ENCODE assay signal across 13 cellular contexts in genomic region chr16:2756288-2757015, GRCh38. TPM values are rescaled to one million over a fixed set of nuclear protein-coding genes. Genes with fewer than 3 reads are reported as not detected.
DNase-seq lines count a peak whose midpoint lies in the region; ATAC-seq, FAIRE-seq and TF ChIP-seq lines count a peak whose summit lies in the region.
"Had no signal": no experiment of that assay in that cellular context is flagged by ENCODE, and none has a peak within 500 bp of the region (broad histone marks: within the 10 kb centered on the region; RNA-seq: fewer than 3 reads in every experiment).

No MANE protein-coding gene starts in this region.

- TF ChIP-seq CTCF in Calu3 (IDR thresholded peaks at IDR 0.05; ENCODE audit: unreplicated experiment) (no peak), GM12878 (IDR thresholded peaks at IDR 0.05 in 2 of 3, conservative IDR thresholded peaks at IDR 0.05 in 1 of 3; ENCODE audit: control insufficient read depth in 2 of 3, extremely low read depth in 1 of 3, insufficient read depth in 1 of 3, low read depth in 3 of 3, low read length in 3 of 3) (no peak)

- peak overlapping the region in 1 of 11 experiments; percentile 21; a peak in 1 of 22 replicates for H3K27ac ChIP-seq in BLaER1 treated with 17β-estradiol and CSF1 and Interleukin-3, amounts not matched to agents 10 nM and 100 nM
- no peak overlapping the region for H3K27ac ChIP-seq in GM12878 (ENCODE audit: control insufficient read depth, insufficient read depth)
- H3K27ac ChIP-seq: left lung, parathyroid adenoma had no signal

- RAD21 ChIA-PET in GM12878 (lab: Charles Lee; ENCODE audit: unreplicated experiment), result no interaction called here

- peaks cover 55% of the 10 kb centered on the region for H3K4me1 Mint-ChIP-seq in Calu3 (ENCODE audit: low read depth, unreplicated experiment)
- H3K4me1 Mint-ChIP-seq in natural killer cell treated with Interleukin-12 subunit alpha and Interleukin-12 subunit beta and Interleukin-15 and Interleukin-18, amount 100 ng/mL, for 72 hours (ENCODE audit: low read depth in 2 of 2), result peaks cover 62 to 71% of the 10 kb centered on the region in 2 donors

- H2AFZ ChIP-seq in GM12878 (ENCODE audit: control insufficient read depth, low read depth, low read length), result no peak overlapping the region
- H2AFZ ChIP-seq: parathyroid adenoma had no signal

- H3K4me2 ChIP-seq in BLaER1 treated with 17β-estradiol and CSF1 and Interleukin-3, amounts not matched to agents 10 nM and 100 nM, result peak overlapping the region in 10 of 11 experiments; percentile 12 to 99 (median 93); a peak in 11 of 22 replicates
- peak overlapping the region; percentile 78 for H3K4me2 ChIP-seq in GM12878 (ENCODE audit: control insufficient read depth, insufficient read depth)

- no peak overlapping the region for H3K4me3 ChIP-seq in BLaER1 treated with 17β-estradiol and CSF1 and Interleukin-3, amounts not matched to agents 10 nM and 100 nM
- H3K4me3 ChIP-seq in GM12878, result 0 out of 2 replicates have a peak overlapping the region, but pooled peaks have one; percentile 98
- H3K4me3 ChIP-seq: left lung had no signal

- SMC1A ChIA-PET in GM12878 (lab: Charles Lee; ENCODE audit: uncharacterized antibody, unreplicated experiment), result no interaction called here

- in situ Hi-C loops in GM12878 (cut with MboI), result no loop called here

- peaks cover 66 to 83% (median 77%) of the 10 kb centered on the region in 11 experiments for H3K36me3 ChIP-seq in BLaER1 treated with 17β-estradiol and CSF1 and Interleukin-3, amounts not matched to agents 10 nM and 100 nM
- H3K36me3 ChIP-seq in GM12878 (ENCODE audit: control insufficient read depth in 2 of 2, insufficient read depth in 2 of 2, low read length in 1 of 2), result peaks cover 30 to 51% of the 10 kb centered on the region in 2 experiments

- H3K27me3 Mint-ChIP-seq in Calu3 (ENCODE audit: unreplicated experiment), result no peaks in the 10 kb centered on the region
- H3K27me3 Mint-ChIP-seq in natural killer cell treated with Interleukin-12 subunit alpha and Interleukin-12 subunit beta and Interleukin-15 and Interleukin-18, amount 100 ng/mL, for 72 hours, result no peaks in the 10 kb centered on the region

- TF ChIP-seq EP300 in GM12878 (IDR thresholded peaks at IDR 0.05; ENCODE audit: borderline replicate concordance in 1 of 2, control insufficient read depth in 1 of 2, low read depth in 2 of 2, low read length in 2 of 2), result no peak

- peak overlapping the region; percentile 90 for H3K4me3 Mint-ChIP-seq in Calu3 (ENCODE audit: low read depth, unreplicated experiment)
- H3K4me3 Mint-ChIP-seq in natural killer cell treated with Interleukin-12 subunit alpha and Interleukin-12 subunit beta and Interleukin-15 and Interleukin-18, amount 100 ng/mL, for 72 hours, result peak overlapping the region; percentile 94

- H3K27ac Mint-ChIP-seq in Calu3 (ENCODE audit: unreplicated experiment), result peak overlapping the region; percentile 24
- peak overlapping the region in 1 of 2 donors; percentile 86 for H3K27ac Mint-ChIP-seq in natural killer cell treated with Interleukin-12 subunit alpha and Interleukin-12 subunit beta and Interleukin-15 and Interleukin-18, amount 100 ng/mL, for 72 hours

- H4K20me1 ChIP-seq in BLaER1 treated with 17β-estradiol and CSF1 and Interleukin-3, amounts not matched to agents 10 nM and 100 nM, result peaks cover 85 to 86% (median 86%) of the 10 kb centered on the region in 11 experiments
- H4K20me1 ChIP-seq in GM12878 (ENCODE audit: control insufficient read depth, insufficient read depth), result peaks cover 29% of the 10 kb centered on the region

- no peak for TF ChIP-seq RAD21 in GM12878 (IDR thresholded peaks at IDR 0.05; ENCODE audit: insufficient read depth, low read depth, low read length)

- no peaks in the 10 kb centered on the region for H3K27me3 ChIP-seq in BLaER1 treated with 17β-estradiol and CSF1 and Interleukin-3, amounts not matched to agents 10 nM and 100 nM
- H3K27me3 ChIP-seq in GM12878 (replicated peaks in 1 of 2; ENCODE audit: control insufficient read depth in 2 of 2, insufficient read depth in 2 of 2, low read length in 1 of 2), result no peaks in the 10 kb centered on the region
- H3K27me3 ChIP-seq: adrenal gland, left lung had no signal

- ATAC-seq in GM12878 (no peak), GM19455 (IDR thresholded peaks at IDR 0.05; ENCODE audit: unreplicated experiment) (no peak)
- ATAC-seq in natural killer cell treated with Interleukin-12 subunit alpha and Interleukin-12 subunit beta and Interleukin-15 and Interleukin-18, amount 100 ng/mL, for 72 hours, result no peak
- ATAC-seq: left lung had no signal

- FAIRE-seq in GM12878 (lab: Jason Lieb, UNC) (no peak), GM12892 (lab: Jason Lieb, UNC) (no peak)

- peaks cover 3% of the 10 kb centered on the region for H3K9me3 Mint-ChIP-seq in Calu3 (ENCODE audit: low read depth, unreplicated experiment)
- no peaks in the 10 kb centered on the region for H3K9me3 Mint-ChIP-seq in natural killer cell treated with Interleukin-12 subunit alpha and Interleukin-12 subunit beta and Interleukin-15 and Interleukin-18, amount 100 ng/mL, for 72 hours

- intact Hi-C loops in Calu3 (cut with micrococcal nuclease; ENCODE audit: unreplicated experiment) (no loop called here), GM12878 (cut with micrococcal nuclease; ENCODE audit: unreplicated experiment) (no loop called here)

- H3K36me3 Mint-ChIP-seq in Calu3 (ENCODE audit: insufficient read depth, unreplicated experiment), result peaks cover 100% of the 10 kb centered on the region
- H3K36me3 Mint-ChIP-seq in natural killer cell treated with Interleukin-12 subunit alpha and Interleukin-12 subunit beta and Interleukin-15 and Interleukin-18, amount 100 ng/mL, for 72 hours, result peaks cover 77% of the 10 kb centered on the region

- 92% methylated on average over 27 of the region's 30 CpGs for WGBS in GM12878 (ENCODE audit: insufficient coverage, insufficient replicate concordance, low lambda C conversion rate, missing lambda C conversion rate)

- BruUV-seq in Calu3 (replicated peaks; lab: Mats Ljungman, UMichigan), result no TSS peak
- BruUV-seq in GM12878 (replicated peaks; lab: Mats Ljungman, UMichigan), result no TSS peak

- no peak for DNase-seq in Calu3
- no peak for DNase-seq in GM12878 (ENCODE audit: low read depth, low spot score)
- no peak for DNase-seq in natural killer cell treated with Interleukin-12 subunit alpha and Interleukin-12 subunit beta and Interleukin-15 and Interleukin-18, amount 100 ng/mL, for 72 hours (ENCODE audit: low spot score)
- no peak for DNase-seq in NCI-H187 treated with DMSO at 0.1 percent for 48 hours (lab: John Stamatoyannopoulos, UW)
- no peak for DNase-seq in GM12892 (ENCODE audit: insufficient read length)
- DNase-seq: left lung; NCI-H1694 treated with DMSO at 0.1 percent for 48 hours; stimulated activated naive CD4-positive, alpha-beta T cell treated with Interleukin-2 at 50 U/mL for 16 hours had no signal

- H3K9me3 ChIP-seq in BLaER1 treated with 17β-estradiol and CSF1 and Interleukin-3, amounts not matched to agents 10 nM and 100 nM (replicated peaks in 1 of 11), result no peaks in the 10 kb centered on the region; a peak in 2 of 22 replicates
- no peaks in the 10 kb centered on the region; the same call in 1 of the 3 replicates for H3K9me3 ChIP-seq in GM12878 (replicated peaks; ENCODE audit: control insufficient read depth, insufficient read depth, low read length)
- H3K9me3 ChIP-seq: adrenal gland, left lung had no signal

- POLR2A ChIA-PET in GM12878 (lab: Charles Lee), result no interaction called here

- TF ChIP-seq POLR2A in GM12878 (IDR thresholded peaks at IDR 0.05; ENCODE audit: low read depth, low read length) (peak; percentile 41; the same call in 1 of the 2 replicates), GM12892 (IDR thresholded peaks at IDR 0.05; ENCODE audit: low read depth, low read length) (no peak)

- CTCF ChIA-PET in Calu3 (lab: Charles Lee), result no interaction called here
- CTCF ChIA-PET in GM12878 (lab: Yijun Ruan, JAX), result interaction anchor here (0.9 kb wide), 1 partner anchor 89 kb away, joined by 3 read pairs; no protein-coding TSS in a partner anchor

- H3K4me1 ChIP-seq in BLaER1 treated with 17β-estradiol and CSF1 and Interleukin-3, amounts not matched to agents 10 nM and 100 nM, result peaks cover 23 to 46% (median 31%) of the 10 kb centered on the region in 10 experiments
- peaks cover 8% of the 10 kb centered on the region; the same call in 1 of the 2 replicates for H3K4me1 ChIP-seq in GM12878 (ENCODE audit: control insufficient read depth, insufficient read depth, low read length)

- H3K79me2 ChIP-seq in GM12878 (ENCODE audit: control insufficient read depth, insufficient read depth, low read length), result peaks cover 79% of the 10 kb centered on the region

- H3K9ac ChIP-seq in BLaER1 treated with 17β-estradiol and CSF1 and Interleukin-3, amounts not matched to agents 10 nM and 100 nM, result peak overlapping the region in 6 of 11 experiments; percentile 11 to 100 (median 98); a peak in 7 of 22 replicates
- no peak overlapping the region for H3K9ac ChIP-seq in GM12878 (ENCODE audit: control insufficient read depth, insufficient read depth, low read length)
- H3K9ac ChIP-seq: parathyroid adenoma had no signal

RNA-seq across cellular contexts. Expression of gene SRRM2, which starts 4.0 kb away (rescaled TPM):
- total RNA-seq in Calu3 (2022) (870 and 905 TPM in 2 replicates), GM12878 (2014; rRNA removed) (45.0 and 58.5 TPM in 2 replicates), GM12878 (2014; rRNA removed; fragmentation: Illumina TruSeq; extraction: Trizol) (66.4 and 68.1 TPM in 2 replicates), GM12878 (2021) (420 and 483 TPM in 2 replicates)
- total RNA-seq in GM12878 (2013; cell fraction: nucleolus; rRNA removed), result 433 and 461 TPM in 2 replicates
- polyA plus RNA-seq in GM12878 (2011; ENCODE audit: low read depth), result 162 TPM
- polyA plus RNA-seq in GM12878 (2011; rRNA removed) (96.5 and 129 TPM in 2 replicates), GM12878 (2014; fragmentation: Illumina TruSeq; extraction: Trizol) (402 and 463 TPM in 2 replicates), GM12878 (2014; fragmentation: Nextera tagmentation; extraction: Ambion mirVana) (10 to 100 TPM; 30.1 to 73.0 TPM), GM12878 (2014; rRNA removed) (502 and 661 TPM in 2 replicates), GM12878 (2016; fragmentation: Nextera tagmentation; extraction: Ambion mirVana) (100 to 1,000 TPM; 262 to 266 TPM)
- polyA plus RNA-seq in GM12878 (2011; cell fraction: cytosol; rRNA removed), result 199 and 209 TPM in 2 replicates
- 2,282 and 3,207 TPM in 2 replicates for polyA plus RNA-seq in GM12878 (2011; cell fraction: nucleus; rRNA removed)
- 479 and 774 TPM in 2 replicates for polyA plus RNA-seq in GM12878 (2012)
- polyA minus RNA-seq in GM12878 (2011; rRNA and poly(A)+ RNA removed), result 68.3 and 115 TPM in 2 replicates
- polyA minus RNA-seq in GM12878 (2011; cell fraction: cytosol; rRNA and poly(A)+ RNA removed), result 104 and 110 TPM in 2 replicates
- 146 and 241 TPM in 2 replicates for polyA minus RNA-seq in GM12878 (2011; cell fraction: nucleus; rRNA and poly(A)+ RNA removed)
- 1,000 to 10,000 TPM in 1 of 2 donors, 100 to 1,000 TPM in 1; 569 to 1,109 TPM for total RNA-seq in natural killer cell treated with Interleukin-12 subunit alpha and Interleukin-12 subunit beta and Interleukin-15 and Interleukin-18, amount 100 ng/mL, for 72 hours
- polyA plus RNA-seq in GM12892 (2012; ENCODE audit: missing spikeins), result 376 TPM

RNA-seq across cellular contexts. Expression of gene ELOB, which starts 20.6 kb away (rescaled TPM):
- total RNA-seq in Calu3 (2022) (269 TPM in 2 replicates), GM12878 (2014; rRNA removed) (177 and 258 TPM in 2 replicates), GM12878 (2014; rRNA removed; fragmentation: Illumina TruSeq; extraction: Trizol) (133 and 154 TPM in 2 replicates), GM12878 (2021) (211 and 219 TPM in 2 replicates)
- total RNA-seq in GM12878 (2013; cell fraction: nucleolus; rRNA removed), result 6.4 and 12.2 TPM in 2 replicates
- 321 TPM for polyA plus RNA-seq in GM12878 (2011; ENCODE audit: low read depth)
- polyA plus RNA-seq in GM12878 (2011; rRNA removed) (72.8 and 219 TPM in 2 replicates), GM12878 (2014; fragmentation: Illumina TruSeq; extraction: Trizol) (5.0 and 86.9 TPM in 2 replicates), GM12878 (2014; fragmentation: Nextera tagmentation; extraction: Ambion mirVana) (100 to 1,000 TPM; 752 to 823 TPM), GM12878 (2014; rRNA removed) (268 and 337 TPM in 2 replicates), GM12878 (2016; fragmentation: Nextera tagmentation; extraction: Ambion mirVana) (100 to 1,000 TPM; 487 to 534 TPM)
- 556 and 601 TPM in 2 replicates for polyA plus RNA-seq in GM12878 (2011; cell fraction: cytosol; rRNA removed)
- 162 and 166 TPM in 2 replicates for polyA plus RNA-seq in GM12878 (2011; cell fraction: nucleus; rRNA removed)
- polyA plus RNA-seq in GM12878 (2012), result 162 and 263 TPM in 2 replicates
- 84.6 and 103 TPM in 2 replicates for polyA minus RNA-seq in GM12878 (2011; rRNA and poly(A)+ RNA removed)
- polyA minus RNA-seq in GM12878 (2011; cell fraction: cytosol; rRNA and poly(A)+ RNA removed), result 44.1 and 53.4 TPM in 2 replicates
- 17.8 and 20.5 TPM in 2 replicates for polyA minus RNA-seq in GM12878 (2011; cell fraction: nucleus; rRNA and poly(A)+ RNA removed)
- total RNA-seq in natural killer cell treated with Interleukin-12 subunit alpha and Interleukin-12 subunit beta and Interleukin-15 and Interleukin-18, amount 100 ng/mL, for 72 hours, result 100 to 1,000 TPM; 196 to 201 TPM
- polyA plus RNA-seq in GM12892 (2012; ENCODE audit: missing spikeins), result 194 TPM

RNA-seq across cellular contexts. Expression of gene PRSS33, which starts 30.9 kb away (rescaled TPM):
- total RNA-seq in Calu3 (2022), result 7.9 and 13.2 TPM in 2 replicates
- total RNA-seq in GM12878 (2013; cell fraction: nucleolus; rRNA removed), result not detected in 2 replicates
- not detected in 2 replicates for total RNA-seq in GM12878 (2014; rRNA removed)
- not detected in 2 replicates for total RNA-seq in GM12878 (2014; rRNA removed; fragmentation: Illumina TruSeq; extraction: Trizol)
- total RNA-seq in GM12878 (2021), result not detected in 2 replicates
- not detected for polyA plus RNA-seq in GM12878 (2011; ENCODE audit: low read depth)
- polyA plus RNA-seq in GM12878 (2011; rRNA removed), result not detected in 2 replicates
- polyA plus RNA-seq in GM12878 (2011; cell fraction: cytosol; rRNA removed), result not detected in 2 replicates
- not detected in 2 replicates for polyA plus RNA-seq in GM12878 (2011; cell fraction: nucleus; rRNA removed)
- not detected in 2 replicates for polyA plus RNA-seq in GM12878 (2012)
- polyA plus RNA-seq in GM12878 (2014; fragmentation: Illumina TruSeq; extraction: Trizol), result not detected in 2 replicates
- not detected for polyA plus RNA-seq in GM12878 (2014; fragmentation: Nextera tagmentation; extraction: Ambion mirVana)
- polyA plus RNA-seq in GM12878 (2014; rRNA removed), result not detected in 2 replicates
- polyA plus RNA-seq in GM12878 (2016; fragmentation: Nextera tagmentation; extraction: Ambion mirVana), result not detected
- polyA minus RNA-seq in GM12878 (2011; rRNA and poly(A)+ RNA removed), result not detected in 2 replicates
- polyA minus RNA-seq in GM12878 (2011; cell fraction: cytosol; rRNA and poly(A)+ RNA removed), result not detected in 2 replicates
- not detected in 2 replicates for polyA minus RNA-seq in GM12878 (2011; cell fraction: nucleus; rRNA and poly(A)+ RNA removed)
- not detected for total RNA-seq in natural killer cell treated with Interleukin-12 subunit alpha and Interleukin-12 subunit beta and Interleukin-15 and Interleukin-18, amount 100 ng/mL, for 72 hours
- polyA plus RNA-seq in GM12892 (2012; ENCODE audit: missing spikeins), result not detected
- total RNA-seq: adrenal gland, left lung had no signal
- polyA plus RNA-seq: adrenal gland had no signal

RNA-seq across cellular contexts. Expression of gene PRSS27, which starts 36.4 kb away (rescaled TPM):
- 2.0 and 2.4 TPM in 2 replicates for total RNA-seq in Calu3 (2022)
- total RNA-seq in GM12878 (2013; cell fraction: nucleolus; rRNA removed), result 3.9 and 4.2 TPM in 2 replicates
- 0.71 and 1.4 TPM in 2 replicates for total RNA-seq in GM12878 (2014; rRNA removed)
- 0.27 and 0.37 TPM in 2 replicates for total RNA-seq in GM12878 (2014; rRNA removed; fragmentation: Illumina TruSeq; extraction: Trizol)
- total RNA-seq in GM12878 (2021), result 0.97 and 1.8 TPM in 2 replicates
- polyA plus RNA-seq in GM12878 (2011; ENCODE audit: low read depth), result 0.58 TPM
- polyA plus RNA-seq in GM12878 (2011; rRNA removed), result 0.49 and 0.65 TPM in 2 replicates
- polyA plus RNA-seq in GM12878 (2011; cell fraction: cytosol; rRNA removed), result 1.5 and 2.6 TPM in 2 replicates
- polyA plus RNA-seq in GM12878 (2011; cell fraction: nucleus; rRNA removed), result 4.2 and 4.3 TPM in 2 replicates
- 0.90 and 1.6 TPM in 2 replicates for polyA plus RNA-seq in GM12878 (2012)
- 0.18 TPM in 1 of 2 replicates, not detected in the other for polyA plus RNA-seq in GM12878 (2014; fragmentation: Illumina TruSeq; extraction: Trizol)
- not detected for polyA plus RNA-seq in GM12878 (2014; fragmentation: Nextera tagmentation; extraction: Ambion mirVana)
- 0.86 and 1.8 TPM in 2 replicates for polyA plus RNA-seq in GM12878 (2014; rRNA removed)
- under 1 TPM; 0.21 to 0.36 TPM for polyA plus RNA-seq in GM12878 (2016; fragmentation: Nextera tagmentation; extraction: Ambion mirVana)
- 0.37 and 1.6 TPM in 2 replicates for polyA minus RNA-seq in GM12878 (2011; rRNA and poly(A)+ RNA removed)
- polyA minus RNA-seq in GM12878 (2011; cell fraction: cytosol; rRNA and poly(A)+ RNA removed), result 0.83 and 1.5 TPM in 2 replicates
- 0.60 and 1.1 TPM in 2 replicates for polyA minus RNA-seq in GM12878 (2011; cell fraction: nucleus; rRNA and poly(A)+ RNA removed)
- 1 to 10 TPM; 1.1 to 1.4 TPM for total RNA-seq in natural killer cell treated with Interleukin-12 subunit alpha and Interleukin-12 subunit beta and Interleukin-15 and Interleukin-18, amount 100 ng/mL, for 72 hours
- polyA plus RNA-seq in GM12892 (2012; ENCODE audit: missing spikeins), result 0.17 TPM

RNA-seq across cellular contexts. Expression of gene PRSS41, which starts 41.8 kb away (rescaled TPM):
- total RNA-seq in Calu3 (2022) (not detected in 2 replicates), GM12878 (2014; rRNA removed) (not detected in 2 replicates), GM12878 (2014; rRNA removed; fragmentation: Illumina TruSeq; extraction: Trizol) (not detected in 2 replicates), GM12878 (2021) (not detected in 2 replicates)
- total RNA-seq in GM12878 (2013; cell fraction: nucleolus; rRNA removed), result not detected in 2 replicates
- not detected for polyA plus RNA-seq in GM12878 (2011; ENCODE audit: low read depth)
- polyA plus RNA-seq in GM12878 (2011; rRNA removed) (not detected in 2 replicates), GM12878 (2014; fragmentation: Illumina TruSeq; extraction: Trizol) (not detected in 2 replicates), GM12878 (2014; fragmentation: Nextera tagmentation; extraction: Ambion mirVana) (not detected), GM12878 (2014; rRNA removed) (not detected in 2 replicates), GM12878 (2016; fragmentation: Nextera tagmentation; extraction: Ambion mirVana) (not detected)
- polyA plus RNA-seq in GM12878 (2011; cell fraction: cytosol; rRNA removed), result not detected in 2 replicates
- polyA plus RNA-seq in GM12878 (2011; cell fraction: nucleus; rRNA removed), result not detected in 2 replicates
- polyA plus RNA-seq in GM12878 (2012), result not detected in 2 replicates
- polyA minus RNA-seq in GM12878 (2011; rRNA and poly(A)+ RNA removed), result not detected in 2 replicates
- not detected in 2 replicates for polyA minus RNA-seq in GM12878 (2011; cell fraction: cytosol; rRNA and poly(A)+ RNA removed)
- polyA minus RNA-seq in GM12878 (2011; cell fraction: nucleus; rRNA and poly(A)+ RNA removed), result not detected in 2 replicates
- total RNA-seq in natural killer cell treated with Interleukin-12 subunit alpha and Interleukin-12 subunit beta and Interleukin-15 and Interleukin-18, amount 100 ng/mL, for 72 hours, result not detected
- not detected for polyA plus RNA-seq in GM12892 (2012; ENCODE audit: missing spikeins)
- total RNA-seq: adrenal gland, H4, left lung had no signal
- polyA plus RNA-seq: adrenal gland had no signal
